ENCODE assay signal across 13 cellular contexts in the genomic region with DNA sequence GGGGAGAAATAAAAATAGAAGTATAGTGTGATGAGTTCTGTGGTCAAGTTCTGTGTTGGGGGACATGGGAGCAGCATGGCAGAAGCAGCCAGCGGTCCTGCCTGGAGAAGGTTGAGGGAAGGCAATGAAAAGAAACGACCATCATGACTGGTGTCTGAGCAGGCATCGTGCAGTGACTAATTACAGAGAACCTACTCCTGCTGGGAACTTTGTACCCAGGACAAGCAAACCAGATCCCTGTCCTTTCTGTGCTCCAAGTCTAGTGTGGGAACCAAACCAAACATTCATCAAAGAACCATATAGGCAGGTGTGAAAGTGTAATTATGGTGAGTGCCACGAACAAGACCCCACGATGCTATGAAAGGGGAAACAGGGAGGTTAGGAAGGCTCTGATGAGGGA.
"Had no signal": no experiment of that assay in that cellular context is flagged by ENCODE, and none has a peak within 500 bp of the region (broad histone marks: within the 10 kb centered on the region; RNA-seq: fewer than 3 reads in every experiment).

No MANE protein-coding gene starts in this region.

- H3K4me1 Mint-ChIP-seq: WTC11 had no signal

- H3K9me3 Mint-ChIP-seq: nephron had no signal

- H3K4me1 ChIP-seq: parathyroid adenoma had no signal

- H3K4me3 Mint-ChIP-seq: activated CD8-positive, alpha-beta T cell treated with anti-CD3 and anti-CD28 coated beads, Interleukin-2, amount 10 ng/mL, durations not matched to agents 7 days and 5 days; nephron; WTC11 had no signal

- H3K27ac ChIP-seq: cardiac muscle cell, epithelial cell of prostate, parathyroid adenoma had no signal

- H3K27me3 ChIP-seq: cardiac muscle cell had no signal

- DNase-seq: activated CD4-positive, alpha-beta T cell treated with anti-CD3 and anti-CD28 coated beads for 48 hours; activated CD8-positive, alpha-beta T cell treated with anti-CD3 and anti-CD28 coated beads, Interleukin-2, amount 10 ng/mL, durations not matched to agents 7 days and 5 days; amygdala; foreskin fibroblast; stimulated activated CD4-positive, alpha-beta T cell treated with anti-CD3 and anti-CD28 coated beads, Interleukin-4, amount 100 ng/mL, for 24 hours; stimulated activated naive CD4-positive, alpha-beta T cell; SW 1271 had no signal

- ATAC-seq: activated CD8-positive, alpha-beta T cell treated with anti-CD3 and anti-CD28 coated beads, Interleukin-2, amount 10 ng/mL, durations not matched to agents 7 days and 5 days; sciatic nerve; WTC11 had no signal

- H3K27ac Mint-ChIP-seq: nephron, WTC11 had no signal

- H3K36me3 ChIP-seq: cardiac muscle cell had no signal

- H3K4me3 ChIP-seq: cardiac muscle cell had no signal
